In genomic region chr17:49861150-49861884, GRCh38 we compare ENCODE assay signal across 1 cellular context.
TF ChIP-seq lines count a peak whose summit lies in the region.

No MANE protein-coding gene starts in this region.

TF ChIP-seq in K562, 482 proteins besides CTCF, POLR2A, EP300 and RAD21 (continued from another document and continues in another):
- TF ChIP-seq PBX2 (CRISPR knock-in tag; IDR thresholded peaks at IDR 0.05; ENCODE audit: low read depth) (no peak), PBX2 (tag; conservative IDR thresholded peaks at IDR 0.05; ENCODE audit: low read depth) (peak; percentile 75), ZKSCAN1 (IDR thresholded peaks at IDR 0.05; ENCODE audit: low read depth, low read length) (no peak), E2F8 (IDR thresholded peaks at IDR 0.05; ENCODE audit: low read depth, partially characterized antibody) (no peak), EZH2 (IDR thresholded peaks at IDR 0.05; ENCODE audit: borderline replicate concordance, low read depth, low read length) (no peak), CREB3L1 (IDR thresholded peaks at IDR 0.05; ENCODE audit: borderline replicate concordance, low read depth) (no peak), E2F5 (CRISPR knock-in tag; IDR thresholded peaks at IDR 0.05) (no peak), BRCA1 (IDR thresholded peaks at IDR 0.05) (no peak), BRCA1 (CRISPR knock-in tag; IDR thresholded peaks at IDR 0.05) (no peak), ATF4 (CRISPR knock-in tag; IDR thresholded peaks at IDR 0.05) (no peak), NR4A1 (CRISPR knock-in tag; IDR thresholded peaks at IDR 0.05) (no peak), NR4A1 (tag; IDR thresholded peaks at IDR 0.05) (no peak), MAFF (IDR thresholded peaks at IDR 0.05; ENCODE audit: low read length) (no peak), OTX1 (CRISPR knock-in tag; IDR thresholded peaks at IDR 0.05) (no peak), RB1 (IDR thresholded peaks at IDR 0.05; ENCODE audit: low read depth) (peak; percentile 58; the same call in 1 of the 2 replicates), GATA2 (CRISPR knock-in tag; IDR thresholded peaks at IDR 0.05) (no peak), HMGN3 (IDR thresholded peaks at IDR 0.05; ENCODE audit: borderline replicate concordance, extremely low read depth, insufficient read length, low read depth, low read length) (no peak), CTBP1 (IDR thresholded peaks at IDR 0.05; ENCODE audit: borderline replicate concordance) (no peak), NKRF (IDR thresholded peaks at IDR 0.05; ENCODE audit: borderline replicate concordance) (no peak), CAMTA2 (CRISPR knock-in tag; conservative IDR thresholded peaks at IDR 0.05) (no peak), GATAD2A (IDR thresholded peaks at IDR 0.05) (no peak), PHF21A (IDR thresholded peaks at IDR 0.05; ENCODE audit: borderline replicate concordance, low read depth) (no peak), MCM2 (IDR thresholded peaks at IDR 0.05; ENCODE audit: low read depth) (no peak), ZNF133 (CRISPR knock-in tag; IDR thresholded peaks at IDR 0.05) (no peak), ZNF184 (CRISPR knock-in tag; IDR thresholded peaks at IDR 0.05) (no peak), ATF1 (CRISPR knock-in tag; IDR thresholded peaks at IDR 0.05) (no peak), ATF1 (tag; IDR thresholded peaks at IDR 0.05) (no peak), FOXP1 (CRISPR knock-in tag; IDR thresholded peaks at IDR 0.05) (0 out of 2 replicates have a peak, but pooled peaks have one; percentile 59), BRF1 (IDR thresholded peaks at IDR 0.05; ENCODE audit: borderline replicate concordance, extremely low read depth, insufficient read length) (no peak), PHF20 (IDR thresholded peaks at IDR 0.05; ENCODE audit: partially characterized antibody) (no peak), HIVEP1 (CRISPR knock-in tag; IDR thresholded peaks at IDR 0.05) (no peak), POLR3A (IDR thresholded peaks at IDR 0.05; ENCODE audit: borderline replicate concordance, extremely low read depth, insufficient read depth, insufficient read length) (no peak), ZNF280A (IDR thresholded peaks at IDR 0.05; ENCODE audit: low read depth, partially characterized antibody) (no peak), ZHX1 (conservative IDR thresholded peaks at IDR 0.05; ENCODE audit: low read length) (no peak), ZNF354B (CRISPR knock-in tag; IDR thresholded peaks at IDR 0.05) (no peak), ZNF764 (CRISPR knock-in tag; IDR thresholded peaks at IDR 0.05; ENCODE audit: low read depth) (no peak), MNT (conservative IDR thresholded peaks at IDR 0.05) (no peak), CBFB (CRISPR knock-in tag; IDR thresholded peaks at IDR 0.05) (no peak), POLR2H (tag; IDR thresholded peaks at IDR 0.05; ENCODE audit: low read depth) (no peak), TCF3 (CRISPR knock-in tag; IDR thresholded peaks at IDR 0.05) (no peak), HDAC2 (IDR thresholded peaks at IDR 0.05) (no peak), NFATC3 (IDR thresholded peaks at IDR 0.05) (no peak), BCL6 (CRISPR knock-in tag; IDR thresholded peaks at IDR 0.05) (no peak), KDM1A (IDR thresholded peaks at IDR 0.05) (no peak), RAD51 (IDR thresholded peaks at IDR 0.05; ENCODE audit: borderline replicate concordance, low read depth) (no peak), CEBPG (CRISPR knock-in tag; IDR thresholded peaks at IDR 0.05) (no peak), CEBPG (tag; conservative IDR thresholded peaks at IDR 0.05 in 1 of 2, IDR thresholded peaks at IDR 0.05 in 1 of 2) (no peak), E4F1 (CRISPR knock-in tag; IDR thresholded peaks at IDR 0.05; ENCODE audit: borderline replicate concordance) (no peak), JUNB (CRISPR knock-in tag; conservative IDR thresholded peaks at IDR 0.05) (no peak), POLR2AphosphoS5 (IDR thresholded peaks at IDR 0.05; ENCODE audit: control insufficient read depth, insufficient read depth, low read depth, low read length) (no peak)
